ENCODE assay signal across 11 cellular contexts in the genomic region with DNA sequence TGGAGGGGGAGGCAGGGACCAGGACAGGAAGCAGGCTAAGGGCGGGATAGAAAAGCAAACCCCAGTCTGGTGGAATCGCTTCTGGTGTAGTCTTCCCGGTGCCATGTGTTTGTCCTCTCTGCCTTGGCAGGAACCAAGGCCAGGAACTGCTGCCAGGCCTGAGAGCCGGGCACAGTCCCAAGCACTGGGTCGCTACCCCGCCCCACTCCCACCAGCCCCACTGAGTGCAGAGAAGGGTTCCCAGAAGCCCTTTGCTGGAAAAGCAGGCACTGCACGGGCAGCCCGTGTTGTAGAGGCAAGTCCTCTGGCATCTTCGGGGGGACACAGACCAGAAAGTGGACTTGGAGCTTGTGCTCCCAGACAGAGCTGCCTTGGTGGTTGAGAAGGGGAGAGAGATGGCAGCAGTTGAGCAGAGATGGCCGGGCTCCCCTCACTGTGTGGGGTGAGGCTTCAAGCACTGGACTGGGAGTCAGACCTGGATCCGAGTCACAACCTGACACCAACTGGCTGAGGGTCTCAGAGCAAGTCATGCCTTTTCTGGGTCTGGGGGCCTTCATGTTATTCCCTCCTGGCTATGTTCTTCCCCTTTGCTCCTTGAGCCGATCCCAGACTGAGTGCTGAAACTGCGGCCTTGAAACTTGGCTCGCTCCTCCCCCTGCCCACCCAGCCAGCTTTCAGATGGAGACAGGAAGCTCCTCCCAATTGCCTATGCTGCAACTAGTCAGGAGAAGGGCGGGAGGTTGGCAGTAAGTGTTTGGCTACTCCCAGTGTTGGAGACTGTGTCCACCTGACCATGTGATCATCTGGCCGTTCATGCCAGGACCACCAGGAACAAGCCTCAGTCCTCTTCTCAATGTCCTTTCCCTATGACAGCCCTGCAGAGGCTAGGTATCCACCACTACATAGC. TPM values are rescaled to one million over a fixed set of nuclear protein-coding genes. Genes with fewer than 3 reads are reported as not detected.
DNase-seq lines count a peak whose midpoint lies in the region; ATAC-seq, FAIRE-seq and TF ChIP-seq lines count a peak whose summit lies in the region.
"Had no signal": no experiment of that assay in that cellular context is flagged by ENCODE, and none has a peak within 500 bp of the region (broad histone marks: within the 10 kb centered on the region; RNA-seq: fewer than 3 reads in every experiment).

No MANE protein-coding gene starts in this region.

- FAIRE-seq in HTR-8/SVneo (lab: Jason Lieb, UNC): no peak
- FAIRE-seq in GM12891 (lab: Jason Lieb, UNC): no peak
- FAIRE-seq: A549 had no signal

- peaks cover 2% of the 10 kb centered on the region for H3K27me3 Mint-ChIP-seq in neural progenitor cell (ENCODE audit: insufficient read depth, low read depth)

- TF ChIP-seq CTCF in neural progenitor cell (IDR thresholded peaks at IDR 0.05): no peak

- no peaks in the 10 kb centered on the region for H3K79me2 ChIP-seq in neural progenitor cell (ENCODE audit: low read depth)

- peaks cover 22% of the 10 kb centered on the region for H3K4me1 ChIP-seq in neural progenitor cell
- H3K4me1 ChIP-seq: A549 had no signal

- no peak overlapping the region for H3K27ac Mint-ChIP-seq in neural progenitor cell

- H3K4me3 Mint-ChIP-seq in neural progenitor cell: no peak overlapping the region

- intact Hi-C loops in Right ventricle myocardium inferior (cut with DNase I): loop anchor here (2.0 kb wide), 1 partner anchor 38 kb away; no protein-coding TSS in a partner anchor
- intact Hi-C loops in cardiac septum (cut with DNase I): loop anchor here (5.0 kb wide), 1 partner anchor 39 kb away; no protein-coding TSS in a partner anchor

- H3K4me1 Mint-ChIP-seq in neural progenitor cell: peaks cover 38% of the 10 kb centered on the region

- peaks cover 4% of the 10 kb centered on the region for H3K27me3 ChIP-seq in neural progenitor cell
- H3K27me3 ChIP-seq: brain microvascular endothelial cell had no signal

- no peaks in the 10 kb centered on the region for H4K20me1 ChIP-seq in neural progenitor cell (ENCODE audit: low read depth)

- H3K36me3 Mint-ChIP-seq in neural progenitor cell: no peaks in the 10 kb centered on the region

- no peaks in the 10 kb centered on the region for H3K9me3 ChIP-seq in neural progenitor cell (ENCODE audit: low read depth)
- H3K9me3 ChIP-seq: A549 had no signal

- H3K4me2 ChIP-seq in neural progenitor cell: no peak overlapping the region
- H3K4me2 ChIP-seq: A549 had no signal

- H3K36me3 ChIP-seq in neural progenitor cell: no peaks in the 10 kb centered on the region
- H3K36me3 ChIP-seq: brain microvascular endothelial cell, WERI-Rb-1 had no signal

- H3K27ac ChIP-seq in neural progenitor cell: no peak overlapping the region
- H3K27ac ChIP-seq: A549, brain microvascular endothelial cell, WERI-Rb-1 had no signal

- DNase-seq in Right ventricle myocardium inferior (ENCODE audit: missing footprints): no peak
- DNase-seq in cardiac septum (ENCODE audit: low spot score): no peak
- peak; percentile 16 for DNase-seq in fibroblast of the conjunctiva (ENCODE audit: low read depth)
- peak; percentile 22 for DNase-seq in neural progenitor cell (ENCODE audit: low spot score)
- no peak for DNase-seq in HTR-8/SVneo (ENCODE audit: insufficient read length, low spot score)
- no peak for DNase-seq in GM12891 (ENCODE audit: insufficient read length, low spot score)
- DNase-seq: brain microvascular endothelial cell, WERI-Rb-1 had no signal

- no peak for TF ChIP-seq POLR2A in GM12891 (IDR thresholded peaks at IDR 0.05; ENCODE audit: low read depth, low read length)

- H3F3A ChIP-seq in neural progenitor cell (ENCODE audit: low read depth): peaks cover 12% of the 10 kb centered on the region

- H3K9ac ChIP-seq in neural progenitor cell: no peak overlapping the region

- H3K4me3 ChIP-seq in neural progenitor cell: no peak overlapping the region
- H3K4me3 ChIP-seq: A549 had no signal

- peaks cover 7% of the 10 kb centered on the region for H3K9me3 Mint-ChIP-seq in neural progenitor cell

- H2AFZ ChIP-seq in neural progenitor cell (replicated peaks): no peak overlapping the region

- ATAC-seq in Right ventricle myocardium inferior (peak; percentile 75), HG02885 (IDR thresholded peaks at IDR 0.05; ENCODE audit: poor library complexity, unreplicated experiment) (no peak), GM18909 (IDR thresholded peaks at IDR 0.05; ENCODE audit: poor library complexity, unreplicated experiment) (no peak)
- ATAC-seq: A549 had no signal

TF ChIP-seq in GM12891, 5 proteins besides CTCF, POLR2A, EP300 and RAD21:
- TF ChIP-seq SPI1 (IDR thresholded peaks at IDR 0.05; ENCODE audit: low read depth, low read length) (no peak), POU2F2 (IDR thresholded peaks at IDR 0.05; ENCODE audit: low read depth, low read length) (no peak), PAX5 (IDR thresholded peaks at IDR 0.05; ENCODE audit: insufficient read depth, low read length, severe bottlenecking) (no peak), TAF1 (IDR thresholded peaks at IDR 0.05; ENCODE audit: low read depth, low read length) (no peak), POLR2AphosphoS5 (IDR thresholded peaks at IDR 0.05; ENCODE audit: low read depth, low read length) (no peak)

RNA-seq across cellular contexts. Expression of a gene that starts 59.7 kb away (rescaled TPM):
- total RNA-seq in Right ventricle myocardium inferior (8.8 TPM), cardiac septum (9.5 TPM), neural progenitor cell (ENCODE audit: low replicate concordance) (12.3 and 15.3 TPM in 2 replicates)
- polyA plus RNA-seq in GM12891 (2012; ENCODE audit: low read depth, missing spikeins): 2.5 TPM

Comparison
In these comparisons a context has a peak if more than half of its experiments do, and no peak if none do; other contexts are left out.
1. DNase-seq: peak in fibroblast of the conjunctiva (single experiment) and neural progenitor cell (single experiment); none in Right ventricle myocardium inferior (single experiment), cardiac septum (single experiment), HTR-8/SVneo (single experiment) and GM12891 (single experiment).